Comparison of ENCODE assay signal across 1 cellular context in the genomic region with DNA sequence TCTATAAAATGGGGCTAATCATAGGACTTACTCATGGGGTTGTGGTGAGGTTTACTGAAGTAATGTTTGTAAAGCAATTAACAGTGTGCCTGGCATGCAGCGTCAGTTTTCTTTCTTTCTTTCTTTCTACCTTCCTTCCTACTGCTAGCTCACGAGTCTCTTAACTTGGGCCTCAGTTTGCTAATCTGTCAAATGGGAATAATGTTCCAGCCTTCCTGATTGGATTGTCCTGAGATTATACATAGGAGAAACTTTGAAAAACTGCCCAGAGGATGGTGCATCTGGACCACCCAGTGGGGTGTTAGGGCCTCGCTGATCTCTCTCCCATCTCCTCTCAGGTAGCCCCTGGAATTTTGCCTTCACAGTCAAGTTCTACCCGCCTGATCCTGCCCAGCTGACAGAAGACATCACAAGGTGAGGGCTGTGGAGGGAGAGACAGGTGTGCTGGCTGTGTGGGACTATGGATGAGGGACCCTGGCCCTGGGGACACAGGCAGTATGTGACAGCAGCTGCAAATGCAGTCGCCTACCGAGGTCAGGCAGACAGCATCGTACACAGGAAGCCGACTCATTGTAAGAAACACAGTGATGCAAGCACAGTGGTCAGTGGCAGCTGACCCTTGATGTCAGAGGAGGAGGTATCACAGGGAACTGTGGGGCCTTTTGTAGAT.
TF ChIP-seq lines count a peak whose summit lies in the region.

No MANE protein-coding gene starts in this region.

TF ChIP-seq in IMR-90, 13 proteins besides CTCF, POLR2A, EP300 and RAD21:
- TF ChIP-seq MAFK (IDR thresholded peaks at IDR 0.05; ENCODE audit: low read depth, low read length) (no peak), RFX5 (IDR thresholded peaks at IDR 0.05; ENCODE audit: low read depth, low read length) (no peak), CEBPB (IDR thresholded peaks at IDR 0.05; ENCODE audit: low read depth, low read length) (peak; percentile 95), SMC3 (IDR thresholded peaks at IDR 0.05; ENCODE audit: low read depth, low read length) (no peak), MAZ (IDR thresholded peaks at IDR 0.05; ENCODE audit: borderline replicate concordance, low read depth, low read length) (no peak), CHD1 (IDR thresholded peaks at IDR 0.05; ENCODE audit: low read depth, low read length) (no peak), MXI1 (IDR thresholded peaks at IDR 0.05; ENCODE audit: borderline replicate concordance, low read depth, low read length) (no peak), BHLHE40 (IDR thresholded peaks at IDR 0.05; ENCODE audit: low read depth, low read length) (peak; percentile 29; the same call in 1 of the 2 replicates), RCOR1 (IDR thresholded peaks at IDR 0.05; ENCODE audit: insufficient replicate concordance, low read length) (no peak), FOS (IDR thresholded peaks at IDR 0.05; ENCODE audit: low read depth, low read length) (peak; percentile 40; the same call in 1 of the 2 replicates), NFE2L2 (IDR thresholded peaks at IDR 0.05; ENCODE audit: low read depth, low read length) (peak; percentile 70; the same call in 1 of the 2 replicates)
- TF ChIP-seq, protein P1, sequence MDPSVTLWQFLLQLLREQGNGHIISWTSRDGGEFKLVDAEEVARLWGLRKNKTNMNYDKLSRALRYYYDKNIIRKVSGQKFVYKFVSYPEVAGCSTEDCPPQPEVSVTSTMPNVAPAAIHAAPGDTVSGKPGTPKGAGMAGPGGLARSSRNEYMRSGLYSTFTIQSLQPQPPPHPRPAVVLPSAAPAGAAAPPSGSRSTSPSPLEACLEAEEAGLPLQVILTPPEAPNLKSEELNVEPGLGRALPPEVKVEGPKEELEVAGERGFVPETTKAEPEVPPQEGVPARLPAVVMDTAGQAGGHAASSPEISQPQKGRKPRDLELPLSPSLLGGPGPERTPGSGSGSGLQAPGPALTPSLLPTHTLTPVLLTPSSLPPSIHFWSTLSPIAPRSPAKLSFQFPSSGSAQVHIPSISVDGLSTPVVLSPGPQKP (IDR thresholded peaks at IDR 0.05; ENCODE audit: borderline replicate concordance, low read depth, low read length) = no peak
- TF ChIP-seq, protein P2, sequence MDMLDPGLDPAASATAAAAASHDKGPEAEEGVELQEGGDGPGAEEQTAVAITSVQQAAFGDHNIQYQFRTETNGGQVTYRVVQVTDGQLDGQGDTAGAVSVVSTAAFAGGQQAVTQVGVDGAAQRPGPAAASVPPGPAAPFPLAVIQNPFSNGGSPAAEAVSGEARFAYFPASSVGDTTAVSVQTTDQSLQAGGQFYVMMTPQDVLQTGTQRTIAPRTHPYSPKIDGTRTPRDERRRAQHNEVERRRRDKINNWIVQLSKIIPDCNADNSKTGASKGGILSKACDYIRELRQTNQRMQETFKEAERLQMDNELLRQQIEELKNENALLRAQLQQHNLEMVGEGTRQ (IDR thresholded peaks at IDR 0.05; ENCODE audit: low read depth, low read length) = peak; percentile 76
